24 cellular contexts compared by ENCODE assay signal in the genomic region with DNA sequence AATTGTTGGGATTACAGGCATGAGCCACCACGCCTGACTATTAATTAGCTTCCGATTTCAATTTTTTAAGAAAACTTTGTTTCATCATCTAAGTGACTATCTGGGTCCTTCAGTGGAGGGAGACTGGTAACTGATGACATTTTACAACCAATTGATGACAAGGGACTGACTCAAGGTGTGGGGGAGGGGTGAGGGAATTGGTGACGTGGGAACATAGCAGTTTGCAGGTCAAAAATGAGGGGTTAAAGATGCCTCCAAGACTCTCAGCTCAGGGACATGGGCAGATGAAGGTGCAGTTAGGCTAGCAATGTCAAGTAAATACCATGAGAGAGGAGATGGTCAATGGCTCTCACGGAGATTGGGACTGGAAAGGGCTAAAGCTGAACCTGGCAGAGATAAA. TPM values are rescaled to one million over a fixed set of nuclear protein-coding genes. Genes with fewer than 3 reads are reported as not detected.
A peak's percentile ranks its signal among the peaks of the same experiment; 100 is the strongest.
DNase-seq lines count a peak whose midpoint lies in the region; ATAC-seq, FAIRE-seq and TF ChIP-seq lines count a peak whose summit lies in the region.
"Had no signal": no experiment of that assay in that cellular context is flagged by ENCODE, and none has a peak within 500 bp of the region (broad histone marks: within the 10 kb centered on the region; RNA-seq: fewer than 3 reads in every experiment).

No MANE protein-coding gene starts in this region.

- no peak overlapping the region for H3K4me3 ChIP-seq in ascending aorta
- H3K4me3 ChIP-seq: GM23248, heart left ventricle, lung, tibial artery had no signal

- no peak for ATAC-seq in stimulated activated effector memory CD8-positive, alpha-beta T cell treated with anti-CD3 and anti-CD28 coated beads, Interleukin-12 subunit alpha, Interleukin-12 subunit beta, amount 100 ng/mL, for 72 hours
- ATAC-seq in HG03565 (IDR thresholded peaks at IDR 0.05; ENCODE audit: unreplicated experiment): no peak
- ATAC-seq: heart left ventricle had no signal

- no peaks in the 10 kb centered on the region for H3K9me3 Mint-ChIP-seq in activated CD4-positive, alpha-beta T cell treated with anti-CD3 and anti-CD28 coated beads, Interleukin-2, amount 10 ng/mL, durations not matched to agents 24 days and 14 days
- peaks cover 6% of the 10 kb centered on the region for H3K9me3 Mint-ChIP-seq in activated naive CD8-positive, alpha-beta T cell treated with anti-CD3 and anti-CD28 coated beads for 36 hours
- peaks cover 5% of the 10 kb centered on the region for H3K9me3 Mint-ChIP-seq in stimulated activated effector memory CD8-positive, alpha-beta T cell treated with anti-CD3 and anti-CD28 coated beads, Interleukin-12 subunit alpha, Interleukin-12 subunit beta, amount 100 ng/mL, for 72 hours

- intact Hi-C loops in activated CD4-positive, alpha-beta T cell treated with anti-CD3 and anti-CD28 coated beads, Interleukin-2, amount 10 ng/mL, durations not matched to agents 24 days and 14 days (cut with micrococcal nuclease): loop anchor here (2.0 kb wide), 2 partner anchors 23 to 65 kb away; no protein-coding TSS in a partner anchor
- intact Hi-C loops in ascending aorta (cut with DNase I): no loop called here

- DNase-seq in activated CD4-positive, alpha-beta T cell treated with anti-CD3 and anti-CD28 coated beads, Interleukin-2, amount 10 ng/mL, durations not matched to agents 24 days and 14 days: peak; percentile 44
- no peak for DNase-seq in activated CD4-positive, alpha-beta T cell treated with anti-CD3 and anti-CD28 coated beads for 1 hour
- DNase-seq in GM19239 (ENCODE audit: insufficient read length, low spot score): no peak
- no peak for DNase-seq in activated naive CD8-positive, alpha-beta T cell treated with anti-CD3 and anti-CD28 coated beads for 36 hours
- no peak for DNase-seq in stimulated activated effector memory CD8-positive, alpha-beta T cell treated with anti-CD3 and anti-CD28 coated beads, Interleukin-12 subunit alpha, Interleukin-12 subunit beta, amount 100 ng/mL, for 72 hours (ENCODE audit: low spot score in 2 of 2)
- no peak for DNase-seq in kidney tubule cell (ENCODE audit: low spot score)
- DNase-seq in ascending aorta (ENCODE audit: low spot score in 2 of 2): no peak
- DNase-seq: activated CD4-positive, CD25-positive, alpha-beta regulatory T cell treated with anti-CD3 and anti-CD28 coated beads, Interleukin-2, amount 50 U/mL, for 72 hours; aorta; DMS79; GM23248; heart left ventricle; Kasumi-1; NCI-H1092 treated with DMSO at 0.1 percent for 48 hours; NCI-H2107; NCI-H526; SHP77 treated with DMSO at 0.1 percent for 48 hours; tibial artery had no signal

- peak overlapping the region; percentile 87 for H3K27ac Mint-ChIP-seq in activated CD4-positive, alpha-beta T cell treated with anti-CD3 and anti-CD28 coated beads, Interleukin-2, amount 10 ng/mL, durations not matched to agents 24 days and 14 days
- H3K27ac Mint-ChIP-seq in activated naive CD8-positive, alpha-beta T cell treated with anti-CD3 and anti-CD28 coated beads for 36 hours: peak overlapping the region; percentile 92
- H3K27ac Mint-ChIP-seq in stimulated activated effector memory CD8-positive, alpha-beta T cell treated with anti-CD3 and anti-CD28 coated beads, Interleukin-12 subunit alpha, Interleukin-12 subunit beta, amount 100 ng/mL, for 72 hours: peak overlapping the region; percentile 89

- no peaks in the 10 kb centered on the region for H3K4me1 ChIP-seq in ascending aorta
- H3K4me1 ChIP-seq: parathyroid adenoma, tibial artery had no signal

- H3K27me3 Mint-ChIP-seq in activated CD4-positive, alpha-beta T cell treated with anti-CD3 and anti-CD28 coated beads, Interleukin-2, amount 10 ng/mL, durations not matched to agents 24 days and 14 days: no peaks in the 10 kb centered on the region
- H3K27me3 Mint-ChIP-seq in activated naive CD8-positive, alpha-beta T cell treated with anti-CD3 and anti-CD28 coated beads for 36 hours: no peaks in the 10 kb centered on the region

- no peak overlapping the region for H3K27ac ChIP-seq in ascending aorta
- H3K27ac ChIP-seq: C4-2B, GM23248, parathyroid adenoma, tibial artery had no signal

- H3K4me1 Mint-ChIP-seq in activated CD4-positive, alpha-beta T cell treated with anti-CD3 and anti-CD28 coated beads, Interleukin-2, amount 10 ng/mL, durations not matched to agents 24 days and 14 days: peaks cover 37% of the 10 kb centered on the region
- peaks cover 62% of the 10 kb centered on the region for H3K4me1 Mint-ChIP-seq in activated naive CD8-positive, alpha-beta T cell treated with anti-CD3 and anti-CD28 coated beads for 36 hours
- H3K4me1 Mint-ChIP-seq in stimulated activated effector memory CD8-positive, alpha-beta T cell treated with anti-CD3 and anti-CD28 coated beads, Interleukin-12 subunit alpha, Interleukin-12 subunit beta, amount 100 ng/mL, for 72 hours: peaks cover 15% of the 10 kb centered on the region

- no peaks in the 10 kb centered on the region for H3K9me3 ChIP-seq in ascending aorta
- H3K9me3 ChIP-seq: heart left ventricle, tibial artery had no signal

- H3K4me3 Mint-ChIP-seq in activated CD4-positive, alpha-beta T cell treated with anti-CD3 and anti-CD28 coated beads, Interleukin-2, amount 10 ng/mL, durations not matched to agents 24 days and 14 days: peak overlapping the region; percentile 16
- peak overlapping the region; percentile 10 for H3K4me3 Mint-ChIP-seq in activated naive CD8-positive, alpha-beta T cell treated with anti-CD3 and anti-CD28 coated beads for 36 hours
- H3K4me3 Mint-ChIP-seq in stimulated activated effector memory CD8-positive, alpha-beta T cell treated with anti-CD3 and anti-CD28 coated beads, Interleukin-12 subunit alpha, Interleukin-12 subunit beta, amount 100 ng/mL, for 72 hours: peak overlapping the region; percentile 20

- TF ChIP-seq CTCF in ascending aorta (IDR thresholded peaks at IDR 0.05): no peak

- FAIRE-seq in GM19239 (lab: Jason Lieb, UNC): peak; percentile 44

- H3K36me3 ChIP-seq in ascending aorta: no peaks in the 10 kb centered on the region
- H3K36me3 ChIP-seq: heart left ventricle, tibial artery had no signal

- peaks cover 6% of the 10 kb centered on the region for H3K36me3 Mint-ChIP-seq in activated CD4-positive, alpha-beta T cell treated with anti-CD3 and anti-CD28 coated beads, Interleukin-2, amount 10 ng/mL, durations not matched to agents 24 days and 14 days (ENCODE audit: low read depth)
- peaks cover 15% of the 10 kb centered on the region for H3K36me3 Mint-ChIP-seq in activated naive CD8-positive, alpha-beta T cell treated with anti-CD3 and anti-CD28 coated beads for 36 hours
- H3K36me3 Mint-ChIP-seq in stimulated activated effector memory CD8-positive, alpha-beta T cell treated with anti-CD3 and anti-CD28 coated beads, Interleukin-12 subunit alpha, Interleukin-12 subunit beta, amount 100 ng/mL, for 72 hours: no peaks in the 10 kb centered on the region

- H3K27me3 ChIP-seq in ascending aorta: no peaks in the 10 kb centered on the region
- H3K27me3 ChIP-seq: tibial artery had no signal

RNA-seq across cellular contexts. Expression of a gene that starts 5.7 kb away (rescaled TPM):
- total RNA-seq in activated CD4-positive, alpha-beta T cell treated with anti-CD3 and anti-CD28 coated beads, Interleukin-2, amount 10 ng/mL, durations not matched to agents 24 days and 14 days: not detected in 2 replicates
- not detected for total RNA-seq in activated naive CD8-positive, alpha-beta T cell treated with anti-CD3 and anti-CD28 coated beads for 36 hours
- total RNA-seq in ascending aorta: not detected
- total RNA-seq: A673, aorta, cerebellum, GM23248 had no signal
